In genomic region chr14:105314287-105315185, GRCh38 we compare ENCODE assay signal across 8 cellular contexts. TPM values are rescaled to one million over a fixed set of nuclear protein-coding genes. Genes with fewer than 3 reads are reported as not detected.
A peak's percentile ranks its signal among the peaks of the same experiment; 100 is the strongest.
DNase-seq lines count a peak whose midpoint lies in the region; ATAC-seq and TF ChIP-seq lines count a peak whose summit lies in the region.

TSS of gene PACS2 (plus strand) at chr14:105314748. CDS start at chr14:105314919, 171 bp downstream.

- no peaks in the 10 kb centered on the region for H3K4me1 Mint-ChIP-seq in Caco-2 (ENCODE audit: low read depth, unreplicated experiment)
- peaks cover 21% of the 10 kb centered on the region for H3K4me1 Mint-ChIP-seq in activated T-helper 1 cell treated with anti-CD3 and anti-CD28 coated beads, Interleukin-12 subunit alpha, Interleukin-12 subunit beta, Interleukin-2, Interleukin-4 antibody, amounts not matched to agents 30 ng/mL and 10 ng/mL and 1 ng/mL, durations not matched to agents 14 hours and 24 hours and 36 hours (ENCODE audit: low read depth)
- H3K4me1 Mint-ChIP-seq in naive B cell, result peaks cover 10 to 28% (median 19%) of the 10 kb centered on the region in 3 donors

- ATAC-seq in Panc1 (peak; percentile 86), naive B cell (ENCODE audit: low read depth in 2 of 2) (peak; percentile 68 to 75)
- ATAC-seq in stimulated activated naive CD8-positive, alpha-beta T cell treated with anti-CD3 and anti-CD28 coated beads, Interleukin-15, Interleukin-2, amounts not matched to agents 100 U/mL and 50 U/mL, for 24 hours, result peak; percentile 79

- H3K9ac ChIP-seq in HUES48 (ENCODE audit: low read depth, low read length), result no peak within 1 kb of the TSS

- POLR2A ChIA-PET in Caco-2 (lab: Charles Lee) (interaction anchor here (0.6 to 2.1 kb wide), 5 partner anchors 14 to 175 kb away, joined by 3 to 30 read pairs (median 3); partner anchors contain the start of genes BRF1 and BTBD6), Panc1 (lab: Charles Lee) (interaction anchor here (0.5 to 1.2 kb wide), 3 partner anchors 12 to 102 kb away, joined by 3 read pairs; partner anchors contain the start of gene BRF1)

- H3K27me3 Mint-ChIP-seq in Caco-2 (ENCODE audit: insufficient read depth, unreplicated experiment), result no peaks in the 10 kb centered on the region
- H3K27me3 Mint-ChIP-seq in activated T-helper 1 cell treated with anti-CD3 and anti-CD28 coated beads, Interleukin-12 subunit alpha, Interleukin-12 subunit beta, Interleukin-2, Interleukin-4 antibody, amounts not matched to agents 30 ng/mL and 10 ng/mL and 1 ng/mL, durations not matched to agents 14 hours and 24 hours and 36 hours (ENCODE audit: insufficient read depth), result peaks cover 11% of the 10 kb centered on the region
- H3K27me3 Mint-ChIP-seq in naive B cell, result no peaks in the 10 kb centered on the region

- H3K36me3 Mint-ChIP-seq in Caco-2 (ENCODE audit: insufficient read depth, unreplicated experiment) (peaks cover 8% of the 10 kb centered on the region), naive B cell (no peaks in the 10 kb centered on the region)
- H3K36me3 Mint-ChIP-seq in activated T-helper 1 cell treated with anti-CD3 and anti-CD28 coated beads, Interleukin-12 subunit alpha, Interleukin-12 subunit beta, Interleukin-2, Interleukin-4 antibody, amounts not matched to agents 30 ng/mL and 10 ng/mL and 1 ng/mL, durations not matched to agents 14 hours and 24 hours and 36 hours (ENCODE audit: low read depth), result peaks cover under 1% of the 10 kb centered on the region

- H3K4me3 ChIP-seq in Caco-2 (ENCODE audit: low read depth, low read length) (peak within 1 kb of the TSS; percentile 93), HUES48 (ENCODE audit: low read depth, low read length) (peak within 1 kb of the TSS; percentile 79), Panc1 (ENCODE audit: low read depth in 2 of 2, low read length in 2 of 2) (peak within 1 kb of the TSS; percentile 61)

- TF ChIP-seq CTCF in Caco-2 (IDR thresholded peaks at IDR 0.05; ENCODE audit: insufficient read depth in 1 of 2, low read depth in 1 of 2, low read length in 1 of 2, severe bottlenecking in 1 of 2, unreplicated experiment in 1 of 2) (no peak), GM20000 (IDR thresholded peaks at IDR 0.05; ENCODE audit: extremely low read depth, missing control alignments) (no peak), Panc1 (IDR thresholded peaks at IDR 0.05) (no peak)

- H3K36me3 ChIP-seq in Caco-2 (ENCODE audit: control insufficient read depth, insufficient read depth, low read length) (no peaks in the 10 kb centered on the region), HUES48 (ENCODE audit: control insufficient read depth, insufficient read depth, low read length) (no peaks in the 10 kb centered on the region), Panc1 (ENCODE audit: control insufficient read depth, insufficient read depth, low read length) (no peaks in the 10 kb centered on the region; the same call in 1 of the 2 replicates)

- H3K9me3 Mint-ChIP-seq in Caco-2 (ENCODE audit: unreplicated experiment), result no peaks in the 10 kb centered on the region
- no peaks in the 10 kb centered on the region for H3K9me3 Mint-ChIP-seq in activated T-helper 1 cell treated with anti-CD3 and anti-CD28 coated beads, Interleukin-12 subunit alpha, Interleukin-12 subunit beta, Interleukin-2, Interleukin-4 antibody, amounts not matched to agents 30 ng/mL and 10 ng/mL and 1 ng/mL, durations not matched to agents 14 hours and 24 hours and 36 hours
- no peaks in the 10 kb centered on the region for H3K9me3 Mint-ChIP-seq in naive B cell

- DNase-seq in Caco-2 (peak; percentile 51 to 85), GM20000 (ENCODE audit: low spot score) (peak; percentile 100), Panc1 (ENCODE audit: low read depth, low spot score) (no peak), fibroblast of gingiva (ENCODE audit: low read depth) (peak; percentile 84), naive B cell (peak; percentile 83)
- peak; percentile 78 for DNase-seq in activated T-helper 1 cell treated with anti-CD3 and anti-CD28 coated beads, Interleukin-12 subunit alpha, Interleukin-12 subunit beta, Interleukin-2, Interleukin-4 antibody, amounts not matched to agents 30 ng/mL and 10 ng/mL and 1 ng/mL, durations not matched to agents 14 hours and 24 hours and 36 hours (ENCODE audit: low spot score)
- peak; percentile 82 for DNase-seq in stimulated activated naive CD8-positive, alpha-beta T cell treated with anti-CD3 and anti-CD28 coated beads, Interleukin-15, Interleukin-2, amounts not matched to agents 100 U/mL and 50 U/mL, for 24 hours

- H3K9me3 ChIP-seq in Caco-2, result no peaks in the 10 kb centered on the region
- H3K9me3 ChIP-seq in HUES48 (ENCODE audit: control insufficient read depth, insufficient read depth, low read length), result no peaks in the 10 kb centered on the region
- no peaks in the 10 kb centered on the region for H3K9me3 ChIP-seq in Panc1 (ENCODE audit: control insufficient read depth, insufficient read depth, low read depth, low read length)

- no peaks in the 10 kb centered on the region; the same call in 1 of the 2 replicates for H3K4me1 ChIP-seq in Caco-2
- peaks cover 8% of the 10 kb centered on the region; the same call in 1 of the 2 replicates for H3K4me1 ChIP-seq in HUES48 (ENCODE audit: control insufficient read depth, insufficient read depth, low read length)
- peaks cover 12% of the 10 kb centered on the region for H3K4me1 ChIP-seq in Panc1 (ENCODE audit: control insufficient read depth, insufficient read depth, low read length)

- CTCF ChIA-PET in Caco-2 (lab: Charles Lee), result interaction anchor here (0.6 to 2.1 kb wide), 5 partner anchors 14 to 661 kb away, joined by 3 to 9 read pairs (median 5); partner anchors contain the start of gene BRF1
- CTCF ChIA-PET in Panc1 (lab: Charles Lee), result no interaction called here

- H3K27me3 ChIP-seq in Caco-2 (replicated peaks; ENCODE audit: control insufficient read depth, insufficient read depth, low read length), result no peaks in the 10 kb centered on the region
- H3K27me3 ChIP-seq in HUES48 (ENCODE audit: control insufficient read depth, insufficient read depth, low read length), result no peaks in the 10 kb centered on the region
- no peaks in the 10 kb centered on the region for H3K27me3 ChIP-seq in Panc1 (ENCODE audit: control insufficient read depth, insufficient read depth, low read length)

- BruUV-seq in Caco-2 (replicated peaks; lab: Mats Ljungman, UMichigan) (no TSS peak), Panc1 (replicated peaks; lab: Mats Ljungman, UMichigan) (no TSS peak)

- H3K27ac Mint-ChIP-seq in Caco-2 (ENCODE audit: unreplicated experiment), result peak within 1 kb of the TSS; percentile 69
- peak within 1 kb of the TSS; percentile 80 for H3K27ac Mint-ChIP-seq in activated T-helper 1 cell treated with anti-CD3 and anti-CD28 coated beads, Interleukin-12 subunit alpha, Interleukin-12 subunit beta, Interleukin-2, Interleukin-4 antibody, amounts not matched to agents 30 ng/mL and 10 ng/mL and 1 ng/mL, durations not matched to agents 14 hours and 24 hours and 36 hours
- H3K27ac Mint-ChIP-seq in naive B cell, result peak within 1 kb of the TSS; percentile 71 to 97 (median 86)

- H3K4me3 Mint-ChIP-seq in Caco-2 (ENCODE audit: unreplicated experiment), result peak within 1 kb of the TSS; percentile 92
- peak within 1 kb of the TSS; percentile 90 for H3K4me3 Mint-ChIP-seq in activated T-helper 1 cell treated with anti-CD3 and anti-CD28 coated beads, Interleukin-12 subunit alpha, Interleukin-12 subunit beta, Interleukin-2, Interleukin-4 antibody, amounts not matched to agents 30 ng/mL and 10 ng/mL and 1 ng/mL, durations not matched to agents 14 hours and 24 hours and 36 hours
- H3K4me3 Mint-ChIP-seq in naive B cell, result peak within 1 kb of the TSS; percentile 85 to 94 (median 91)

- peak within 1 kb of the TSS; percentile 12 for H3K27ac ChIP-seq in HUES48 (ENCODE audit: low read depth, low read length)
- H3K27ac ChIP-seq in Panc1 (ENCODE audit: low read length), result peak within 1 kb of the TSS; percentile 70

- in situ Hi-C loops in Panc1 (cut with HindIII; ENCODE audit: low pct_unique_long_range_greater_than_20kb, low sequenced_read_pairs), result no loop called here

- intact Hi-C loops in Caco-2 (cut with micrococcal nuclease; ENCODE audit: unreplicated experiment), result no loop called here
- intact Hi-C loops in Panc1 (cut with micrococcal nuclease; ENCODE audit: unreplicated experiment), result no loop called here
- intact Hi-C loops in activated T-helper 1 cell treated with anti-CD3 and anti-CD28 coated beads, Interleukin-12 subunit alpha, Interleukin-12 subunit beta, Interleukin-2, Interleukin-4 antibody, amounts not matched to agents 30 ng/mL and 10 ng/mL and 1 ng/mL, durations not matched to agents 14 hours and 24 hours and 36 hours (cut with micrococcal nuclease), result loop anchor here (1.0 to 10.0 kb wide), 3 partner anchors 13 to 520 kb away; partner anchors contain the start of genes AKT1, BRF1 and TEX22

RNA-seq across cellular contexts. Expression of gene PACS2, which starts in this region (rescaled TPM):
- 58.1 and 60.0 TPM in 2 replicates for total RNA-seq in Caco-2 (2022)
- 55.2 TPM for total RNA-seq in Panc1 (2021; ENCODE audit: unreplicated experiment)
- polyA plus RNA-seq in Panc1 (2012; ENCODE audit: insufficient read length), result 72.3 TPM
- total RNA-seq in activated T-helper 1 cell treated with anti-CD3 and anti-CD28 coated beads, Interleukin-12 subunit alpha, Interleukin-12 subunit beta, Interleukin-2, Interleukin-4 antibody, amounts not matched to agents 30 ng/mL and 10 ng/mL and 1 ng/mL, durations not matched to agents 14 hours and 24 hours and 36 hours, result 28.2 and 32.3 TPM in 2 replicates
- 1 to 10 TPM; 1.3 to 3.7 (median 1.5) TPM for polyA plus RNA-seq in naive B cell (ENCODE audit: low read depth in 6 of 6)
